Comparison of ENCODE assay signal across 8 cellular contexts in the genomic region with DNA sequence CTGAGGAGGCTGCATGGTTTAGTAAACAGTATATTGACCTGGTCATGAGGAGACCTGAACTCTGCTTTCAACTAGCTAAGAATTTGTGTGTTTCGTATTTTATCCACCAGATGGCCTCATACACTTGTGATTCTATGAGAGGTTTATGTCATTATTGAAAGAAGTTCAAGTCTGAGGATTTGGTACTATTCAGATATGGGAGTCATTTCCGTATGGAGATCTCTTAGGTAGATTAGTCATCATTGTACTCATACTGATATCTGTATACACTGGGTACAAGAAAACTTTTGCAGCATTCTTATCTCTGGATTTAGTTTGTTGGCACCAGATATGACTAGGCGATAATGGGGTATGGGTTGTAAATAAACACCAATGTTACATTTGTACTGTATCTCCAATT. TPM values are rescaled to one million over a fixed set of nuclear protein-coding genes. Genes with fewer than 3 reads are reported as not detected.
DNase-seq lines count a peak whose midpoint lies in the region; ATAC-seq and TF ChIP-seq lines count a peak whose summit lies in the region.

No MANE protein-coding gene starts in this region.

- H3K4me3 ChIP-seq in Caco-2 (ENCODE audit: low read depth, low read length): no peak overlapping the region
- H3K4me3 ChIP-seq in dorsolateral prefrontal cortex: no peak overlapping the region
- H3K4me3 ChIP-seq in mesendoderm (ENCODE audit: low read length): no peak overlapping the region

- no peak overlapping the region for H3K4ac ChIP-seq in mesendoderm (ENCODE audit: low read depth, low read length)

- no peak overlapping the region for H3K27ac Mint-ChIP-seq in Caco-2 (ENCODE audit: unreplicated experiment)

- H3K27me3 ChIP-seq in Caco-2 (replicated peaks; ENCODE audit: control insufficient read depth, insufficient read depth, low read length) (no peaks in the 10 kb centered on the region), dorsolateral prefrontal cortex (no peaks in the 10 kb centered on the region), mesendoderm (ENCODE audit: insufficient read depth, low read length, poor library complexity) (no peaks in the 10 kb centered on the region)

- peaks cover 9% of the 10 kb centered on the region for H3K36me3 Mint-ChIP-seq in Caco-2 (ENCODE audit: insufficient read depth, unreplicated experiment)

- BruUV-seq in Caco-2 (replicated peaks; lab: Mats Ljungman, UMichigan): no TSS peak

- H3K56ac ChIP-seq in mesendoderm (ENCODE audit: low read length): no peak overlapping the region

- H3K18ac ChIP-seq in mesendoderm (ENCODE audit: low read length): no peak overlapping the region

- H3K27me3 Mint-ChIP-seq in Caco-2 (ENCODE audit: insufficient read depth, unreplicated experiment): no peaks in the 10 kb centered on the region

- H3K23ac ChIP-seq in mesendoderm (ENCODE audit: low read length): no peak overlapping the region

- H3K4me2 ChIP-seq in mesendoderm (ENCODE audit: low read length): no peak overlapping the region

- no peak overlapping the region for H4K5ac ChIP-seq in mesendoderm (ENCODE audit: low read length)

- no peaks in the 10 kb centered on the region for H3K9me3 Mint-ChIP-seq in Caco-2 (ENCODE audit: unreplicated experiment)

- no peak overlapping the region for H2AK5ac ChIP-seq in mesendoderm (ENCODE audit: low read length)

- no CpG with 5 or more reads among the region's 3 CpGs for WGBS in mesendoderm (ENCODE audit: extremely low coverage, insufficient coverage, low lambda C conversion rate)

- TF ChIP-seq CTCF in Caco-2 (IDR thresholded peaks at IDR 0.05; ENCODE audit: insufficient read depth in 1 of 2, low read depth in 1 of 2, low read length in 1 of 2, severe bottlenecking in 1 of 2, unreplicated experiment in 1 of 2) (peak; percentile 34 to 56), LNCAP (IDR thresholded peaks at IDR 0.05) (peak; percentile 71), dorsolateral prefrontal cortex (IDR thresholded peaks at IDR 0.05 in 54 of 56, conservative IDR thresholded peaks at IDR 0.05 in 2 of 56; ENCODE audit: low read depth in 1 of 56, partially characterized antibody in 56 of 56) (peak; percentile 42 to 89 (median 74))

- peak overlapping the region in 1 of 59 donors; percentile 8 for H3K27ac ChIP-seq in dorsolateral prefrontal cortex
- H3K27ac ChIP-seq in mesendoderm (ENCODE audit: low read depth, low read length): no peak overlapping the region

- H3K36me3 ChIP-seq in Caco-2 (ENCODE audit: control insufficient read depth, insufficient read depth, low read length): no peaks in the 10 kb centered on the region
- H3K36me3 ChIP-seq in mesendoderm (ENCODE audit: control insufficient read depth, insufficient read depth, low read length): no peaks in the 10 kb centered on the region

- no peaks in the 10 kb centered on the region for H3K4me1 Mint-ChIP-seq in Caco-2 (ENCODE audit: low read depth, unreplicated experiment)

- no peak overlapping the region for H2BK15ac ChIP-seq in mesendoderm (replicated peaks; ENCODE audit: low read depth)

- H3K4me3 Mint-ChIP-seq in Caco-2 (ENCODE audit: unreplicated experiment): no peak overlapping the region

- no peak overlapping the region for H2BK120ac ChIP-seq in mesendoderm (ENCODE audit: low read depth, low read length)

- H3K79me2 ChIP-seq in mesendoderm (ENCODE audit: control insufficient read depth, insufficient read depth, low read length): no peaks in the 10 kb centered on the region

- H2BK5ac ChIP-seq in mesendoderm (ENCODE audit: low read length): no peak overlapping the region

- H3K4me1 ChIP-seq in Caco-2 (no peaks in the 10 kb centered on the region), mesendoderm (ENCODE audit: control insufficient read depth, low read depth, low read length) (no peaks in the 10 kb centered on the region)

- H3K9me3 ChIP-seq in Caco-2: no peaks in the 10 kb centered on the region

- POLR2A ChIA-PET in Caco-2 (lab: Charles Lee): interaction anchor here (0.6 kb wide), 1 partner anchor 244 kb away, joined by 3 read pairs; no protein-coding TSS in a partner anchor

- no peaks in the 10 kb centered on the region for H3K79me1 ChIP-seq in mesendoderm (ENCODE audit: low read length)

- no peak overlapping the region for H3K9ac ChIP-seq in mesendoderm (ENCODE audit: low read length)

- intact Hi-C loops in Caco-2 (cut with micrococcal nuclease; ENCODE audit: unreplicated experiment) (loop anchor here (1.0 kb wide), 3 partner anchors 113 to 245 kb away; no protein-coding TSS in a partner anchor), dorsolateral prefrontal cortex (cut with DNase I) (loop anchor here (1.0 to 5.0 kb wide), 2 partner anchors 245 kb away; no protein-coding TSS in a partner anchor)

- peak; percentile 86 for ATAC-seq in GM19351 (IDR thresholded peaks at IDR 0.05; ENCODE audit: unreplicated experiment)

- no peak overlapping the region for H4K8ac ChIP-seq in mesendoderm (ENCODE audit: low read depth, low read length)

- DNase-seq in Caco-2 (peak in 1 of 2 experiments; percentile 50), RPMI7951 (ENCODE audit: low read depth) (peak; percentile 73), dorsolateral prefrontal cortex (no peak), mesendoderm (peak; percentile 68), GM19238 (ENCODE audit: insufficient read length, low spot score) (no peak)
- no peak for DNase-seq in stimulated activated naive CD4-positive, alpha-beta T cell treated with Interleukin-2 at 50 U/mL for 16 hours (lab: John Stamatoyannopoulos, UW)

- CTCF ChIA-PET in Caco-2 (lab: Charles Lee): interaction anchor here (0.6 to 3.1 kb wide), 9 partner anchors 9 to 245 kb away, joined by 3 to 202 read pairs (median 4); partner anchors contain the start of gene OLFML2B

RNA-seq across cellular contexts. Expression of gene ATF6, which starts 26.6 kb away (rescaled TPM):
- total RNA-seq in Caco-2 (2022) (14.5 and 16.4 TPM in 2 replicates), dorsolateral prefrontal cortex (10 to 100 TPM; 21.6 to 31.4 (median 25.8) TPM)
- 17.2 and 19.9 TPM in 2 replicates for total RNA-seq in RPMI7951 (2014; rRNA removed; shearing (Covaris generic))
- 7.8 TPM for polyA plus RNA-seq in mesendoderm (2013, experiment 1 of 2)
- polyA plus RNA-seq in mesendoderm (2013, experiment 2 of 2): 7.8 TPM

RNA-seq across cellular contexts. Expression of gene DUSP12, which starts 43.2 kb away (rescaled TPM):
- total RNA-seq in Caco-2 (2022) (51.2 and 54.9 TPM in 2 replicates), dorsolateral prefrontal cortex (10 to 100 TPM; 12.6 to 34.3 (median 21.6) TPM)
- total RNA-seq in RPMI7951 (2014; rRNA removed; shearing (Covaris generic)): 45.9 and 55.0 TPM in 2 replicates
- 43.9 TPM for polyA plus RNA-seq in mesendoderm (2013, experiment 1 of 2)
- polyA plus RNA-seq in mesendoderm (2013, experiment 2 of 2): 44.2 TPM

Comparison
In these comparisons a context has a peak if more than half of its experiments do, and no peak if none do; other contexts are left out.
1. DNase-seq: peak in RPMI7951 (single experiment) and mesendoderm (single experiment); none in dorsolateral prefrontal cortex (0 of 10), GM19238 (single experiment) and stimulated activated naive CD4-positive, alpha-beta T cell treated with Interleukin-2 at 50 U/mL for 16 hours (single experiment).
2. Peak in every context shown above with its lines, with median percentiles within 50 percentile points of each other: CTCF ChIP-seq.